Comparison of ENCODE assay signal across 1 cellular context in the genomic region with DNA sequence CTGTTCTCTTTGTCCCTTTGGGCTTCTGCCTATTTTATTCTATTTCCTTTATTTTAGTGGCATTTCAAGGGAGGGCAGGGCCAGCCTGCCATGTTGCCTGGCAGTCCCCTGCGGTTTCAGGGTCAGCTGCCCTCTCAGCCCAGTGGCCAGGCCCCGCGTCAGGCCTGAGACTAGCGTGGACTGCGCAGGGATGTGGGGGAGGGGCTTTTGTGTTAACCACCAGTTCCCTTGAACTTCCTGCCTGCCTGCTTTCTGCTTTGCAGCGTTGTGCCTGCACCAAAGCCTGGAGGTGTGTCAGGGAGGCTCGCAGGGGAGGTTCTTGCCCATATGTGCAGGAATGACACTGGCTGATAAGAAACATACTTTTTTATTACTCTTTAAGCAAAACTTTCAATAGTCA.
TF ChIP-seq lines count a peak whose summit lies in the region.

No MANE protein-coding gene starts in this region.

TF ChIP-seq in WTC11, 78 proteins besides CTCF, POLR2A, EP300 and RAD21:
- TF ChIP-seq ZNF219 (CRISPR knock-in tag; IDR thresholded peaks at IDR 0.05; ENCODE audit: borderline replicate concordance) (no peak), ZNF423 (CRISPR knock-in tag; IDR thresholded peaks at IDR 0.05) (no peak), NR2C2 (CRISPR knock-in tag; IDR thresholded peaks at IDR 0.05) (no peak), ZNF232 (CRISPR knock-in tag; IDR thresholded peaks at IDR 0.05) (no peak), ERG (CRISPR knock-in tag; IDR thresholded peaks at IDR 0.05) (no peak), NFYB (CRISPR knock-in tag; conservative IDR thresholded peaks at IDR 0.05; ENCODE audit: low read depth) (no peak), FOXK1 (CRISPR knock-in tag; IDR thresholded peaks at IDR 0.05) (no peak), NFATC4 (CRISPR knock-in tag; IDR thresholded peaks at IDR 0.05) (no peak), HMGA2 (CRISPR knock-in tag; IDR thresholded peaks at IDR 0.05) (no peak), GABPB1 (CRISPR knock-in tag; IDR thresholded peaks at IDR 0.05) (no peak), ZNF425 (CRISPR knock-in tag; conservative IDR thresholded peaks at IDR 0.05) (no peak), ZNF317 (CRISPR knock-in tag; IDR thresholded peaks at IDR 0.05; ENCODE audit: borderline replicate concordance, low read depth) (no peak), NR3C1 (CRISPR knock-in tag; conservative IDR thresholded peaks at IDR 0.05; ENCODE audit: low read depth) (no peak), TEAD1 (CRISPR knock-in tag; IDR thresholded peaks at IDR 0.05) (no peak)
- TF ChIP-seq, protein P1, sequence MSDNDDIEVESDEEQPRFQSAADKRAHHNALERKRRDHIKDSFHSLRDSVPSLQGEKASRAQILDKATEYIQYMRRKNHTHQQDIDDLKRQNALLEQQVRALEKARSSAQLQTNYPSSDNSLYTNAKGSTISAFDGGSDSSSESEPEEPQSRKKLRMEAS (CRISPR knock-in tag; IDR thresholded peaks at IDR 0.05) = no peak
- TF ChIP-seq, protein P2, sequence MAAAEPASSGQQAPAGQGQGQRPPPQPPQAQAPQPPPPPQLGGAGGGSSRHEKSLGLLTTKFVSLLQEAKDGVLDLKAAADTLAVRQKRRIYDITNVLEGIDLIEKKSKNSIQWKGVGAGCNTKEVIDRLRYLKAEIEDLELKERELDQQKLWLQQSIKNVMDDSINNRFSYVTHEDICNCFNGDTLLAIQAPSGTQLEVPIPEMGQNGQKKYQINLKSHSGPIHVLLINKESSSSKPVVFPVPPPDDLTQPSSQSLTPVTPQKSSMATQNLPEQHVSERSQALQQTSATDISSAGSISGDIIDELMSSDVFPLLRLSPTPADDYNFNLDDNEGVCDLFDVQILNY (CRISPR knock-in tag; IDR thresholded peaks at IDR 0.05) = no peak
- TF ChIP-seq, protein P3, sequence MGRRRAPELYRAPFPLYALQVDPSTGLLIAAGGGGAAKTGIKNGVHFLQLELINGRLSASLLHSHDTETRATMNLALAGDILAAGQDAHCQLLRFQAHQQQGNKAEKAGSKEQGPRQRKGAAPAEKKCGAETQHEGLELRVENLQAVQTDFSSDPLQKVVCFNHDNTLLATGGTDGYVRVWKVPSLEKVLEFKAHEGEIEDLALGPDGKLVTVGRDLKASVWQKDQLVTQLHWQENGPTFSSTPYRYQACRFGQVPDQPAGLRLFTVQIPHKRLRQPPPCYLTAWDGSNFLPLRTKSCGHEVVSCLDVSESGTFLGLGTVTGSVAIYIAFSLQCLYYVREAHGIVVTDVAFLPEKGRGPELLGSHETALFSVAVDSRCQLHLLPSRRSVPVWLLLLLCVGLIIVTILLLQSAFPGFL (CRISPR knock-in tag; IDR thresholded peaks at IDR 0.05; ENCODE audit: borderline replicate concordance) = no peak
- TF ChIP-seq, protein P4, sequence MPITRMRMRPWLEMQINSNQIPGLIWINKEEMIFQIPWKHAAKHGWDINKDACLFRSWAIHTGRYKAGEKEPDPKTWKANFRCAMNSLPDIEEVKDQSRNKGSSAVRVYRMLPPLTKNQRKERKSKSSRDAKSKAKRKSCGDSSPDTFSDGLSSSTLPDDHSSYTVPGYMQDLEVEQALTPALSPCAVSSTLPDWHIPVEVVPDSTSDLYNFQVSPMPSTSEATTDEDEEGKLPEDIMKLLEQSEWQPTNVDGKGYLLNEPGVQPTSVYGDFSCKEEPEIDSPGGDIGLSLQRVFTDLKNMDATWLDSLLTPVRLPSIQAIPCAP (CRISPR knock-in tag; IDR thresholded peaks at IDR 0.05) = no peak
- TF ChIP-seq, protein P5, sequence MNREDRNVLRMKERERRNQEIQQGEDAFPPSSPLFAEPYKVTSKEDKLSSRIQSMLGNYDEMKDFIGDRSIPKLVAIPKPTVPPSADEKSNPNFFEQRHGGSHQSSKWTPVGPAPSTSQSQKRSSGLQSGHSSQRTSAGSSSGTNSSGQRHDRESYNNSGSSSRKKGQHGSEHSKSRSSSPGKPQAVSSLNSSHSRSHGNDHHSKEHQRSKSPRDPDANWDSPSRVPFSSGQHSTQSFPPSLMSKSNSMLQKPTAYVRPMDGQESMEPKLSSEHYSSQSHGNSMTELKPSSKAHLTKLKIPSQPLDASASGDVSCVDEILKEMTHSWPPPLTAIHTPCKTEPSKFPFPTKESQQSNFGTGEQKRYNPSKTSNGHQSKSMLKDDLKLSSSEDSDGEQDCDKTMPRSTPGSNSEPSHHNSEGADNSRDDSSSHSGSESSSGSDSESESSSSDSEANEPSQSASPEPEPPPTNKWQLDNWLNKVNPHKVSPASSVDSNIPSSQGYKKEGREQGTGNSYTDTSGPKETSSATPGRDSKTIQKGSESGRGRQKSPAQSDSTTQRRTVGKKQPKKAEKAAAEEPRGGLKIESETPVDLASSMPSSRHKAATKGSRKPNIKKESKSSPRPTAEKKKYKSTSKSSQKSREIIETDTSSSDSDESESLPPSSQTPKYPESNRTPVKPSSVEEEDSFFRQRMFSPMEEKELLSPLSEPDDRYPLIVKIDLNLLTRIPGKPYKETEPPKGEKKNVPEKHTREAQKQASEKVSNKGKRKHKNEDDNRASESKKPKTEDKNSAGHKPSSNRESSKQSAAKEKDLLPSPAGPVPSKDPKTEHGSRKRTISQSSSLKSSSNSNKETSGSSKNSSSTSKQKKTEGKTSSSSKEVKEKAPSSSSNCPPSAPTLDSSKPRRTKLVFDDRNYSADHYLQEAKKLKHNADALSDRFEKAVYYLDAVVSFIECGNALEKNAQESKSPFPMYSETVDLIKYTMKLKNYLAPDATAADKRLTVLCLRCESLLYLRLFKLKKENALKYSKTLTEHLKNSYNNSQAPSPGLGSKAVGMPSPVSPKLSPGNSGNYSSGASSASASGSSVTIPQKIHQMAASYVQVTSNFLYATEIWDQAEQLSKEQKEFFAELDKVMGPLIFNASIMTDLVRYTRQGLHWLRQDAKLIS (CRISPR knock-in tag; IDR thresholded peaks at IDR 0.05; ENCODE audit: borderline replicate concordance) = no peak
